In genomic region chr5:173514666-173515065, GRCh38 we compare ENCODE assay signal across 22 cellular contexts.
"Had no signal": no experiment of that assay in that cellular context is flagged by ENCODE, and none has a peak within 500 bp of the region (broad histone marks: within the 10 kb centered on the region; RNA-seq: fewer than 3 reads in every experiment).

No MANE protein-coding gene starts in this region.

- H3K27ac ChIP-seq: gastrocnemius medialis, heart right ventricle, thoracic aorta, upper lobe of right lung had no signal

- H3K4me3 Mint-ChIP-seq: activated CD8-positive, alpha-beta T cell treated with anti-CD3 and anti-CD28 coated beads for 36 hours; activated naive CD4-positive, alpha-beta T cell treated with anti-CD3 and anti-CD28 coated beads, Interleukin-2, amount 10 ng/mL, durations not matched to agents 7 days and 5 days; activated naive CD8-positive, alpha-beta T cell treated with anti-CD3 and anti-CD28 coated beads, Interleukin-2, amount 50 U/mL, for 24 hours; activated T-helper 17 cell treated with anti-CD3 and anti-CD28 coated beads, Interleukin-2, amount 50 U/mL, for 72 hours; immature natural killer cell; naive thymus-derived CD8-positive, alpha-beta T cell; stimulated activated naive B cell treated with anti-CD40 and anti-IgM and Interleukin-4, amounts not matched to agents 10 μg/mL and 1 μg/mL and 100 μg/mL, for 72 hours had no signal

- H3K4me1 ChIP-seq: heart right ventricle, upper lobe of right lung had no signal

- H3K27ac Mint-ChIP-seq: activated CD8-positive, alpha-beta T cell treated with anti-CD3 and anti-CD28 coated beads for 36 hours; activated naive CD4-positive, alpha-beta T cell treated with anti-CD3 and anti-CD28 coated beads, Interleukin-2, amount 10 ng/mL, durations not matched to agents 7 days and 5 days; activated naive CD8-positive, alpha-beta T cell treated with anti-CD3 and anti-CD28 coated beads, Interleukin-2, amount 50 U/mL, for 24 hours; activated T-helper 17 cell treated with anti-CD3 and anti-CD28 coated beads, Interleukin-2, amount 50 U/mL, for 72 hours; immature natural killer cell; naive thymus-derived CD8-positive, alpha-beta T cell; stimulated activated naive B cell treated with anti-CD40 and anti-IgM and Interleukin-4, amounts not matched to agents 10 μg/mL and 1 μg/mL and 100 μg/mL, for 72 hours had no signal

- H3K36me3 ChIP-seq: gastrocnemius medialis, heart right ventricle, thoracic aorta, upper lobe of right lung had no signal

- H3K36me3 Mint-ChIP-seq: activated naive CD4-positive, alpha-beta T cell treated with anti-CD3 and anti-CD28 coated beads, Interleukin-2, amount 10 ng/mL, durations not matched to agents 7 days and 5 days; immature natural killer cell; stimulated activated naive B cell treated with anti-CD40 and anti-IgM and Interleukin-4, amounts not matched to agents 10 μg/mL and 1 μg/mL and 100 μg/mL, for 72 hours had no signal

- H3K9me3 ChIP-seq: gastrocnemius medialis, thoracic aorta, upper lobe of right lung had no signal

- ATAC-seq: activated CD8-positive, alpha-beta T cell treated with anti-CD3 and anti-CD28 coated beads for 36 hours; activated naive CD8-positive, alpha-beta T cell treated with anti-CD3 and anti-CD28 coated beads, Interleukin-2, amount 50 U/mL, for 24 hours; activated T-helper 17 cell treated with anti-CD3 and anti-CD28 coated beads, Interleukin-2, amount 50 U/mL, for 72 hours; heart right ventricle; left ventricle myocardium superior; naive thymus-derived CD8-positive, alpha-beta T cell; stimulated activated naive B cell treated with anti-CD40 and anti-IgM and Interleukin-4, amounts not matched to agents 10 μg/mL and 1 μg/mL and 100 μg/mL, for 72 hours; upper lobe of right lung had no signal

- DNase-seq: activated CD4-positive, alpha-beta T cell treated with anti-CD3 and anti-CD28 coated beads for 48 hours; activated CD4-positive, CD25-positive, alpha-beta regulatory T cell; activated CD8-positive, alpha-beta T cell treated with anti-CD3 and anti-CD28 coated beads for 36 hours; activated naive CD4-positive, alpha-beta T cell treated with anti-CD3 and anti-CD28 coated beads, Interleukin-2, amount 10 ng/mL, durations not matched to agents 7 days and 5 days; activated naive CD8-positive, alpha-beta T cell treated with anti-CD3 and anti-CD28 coated beads, Interleukin-2, amount 50 U/mL, for 24 hours; activated T-cell treated with anti-CD3 and anti-CD28 coated beads, Interleukin-2, amount 50 U/mL, for 1 hour; cerebellar nuclear complex; cortex of kidney; erythroblast; gastrocnemius medialis; heart right ventricle; immature natural killer cell; left ventricle myocardium superior; mesenchymal stem cell; naive thymus-derived CD8-positive, alpha-beta T cell; posterior cingulate gyrus; retina; stimulated activated naive B cell treated with anti-CD40 and anti-IgM and Interleukin-4, amounts not matched to agents 10 μg/mL and 1 μg/mL and 100 μg/mL, for 72 hours; T-helper 9 cell; upper lobe of right lung had no signal

- H3K9me3 Mint-ChIP-seq: activated naive CD4-positive, alpha-beta T cell treated with anti-CD3 and anti-CD28 coated beads, Interleukin-2, amount 10 ng/mL, durations not matched to agents 7 days and 5 days; activated T-helper 17 cell treated with anti-CD3 and anti-CD28 coated beads, Interleukin-2, amount 50 U/mL, for 72 hours had no signal

- H3K27me3 ChIP-seq: gastrocnemius medialis had no signal

- H3K4me1 Mint-ChIP-seq: activated naive CD4-positive, alpha-beta T cell treated with anti-CD3 and anti-CD28 coated beads, Interleukin-2, amount 10 ng/mL, durations not matched to agents 7 days and 5 days; activated naive CD8-positive, alpha-beta T cell treated with anti-CD3 and anti-CD28 coated beads, Interleukin-2, amount 50 U/mL, for 24 hours; activated T-helper 17 cell treated with anti-CD3 and anti-CD28 coated beads, Interleukin-2, amount 50 U/mL, for 72 hours; immature natural killer cell; naive thymus-derived CD8-positive, alpha-beta T cell; stimulated activated naive B cell treated with anti-CD40 and anti-IgM and Interleukin-4, amounts not matched to agents 10 μg/mL and 1 μg/mL and 100 μg/mL, for 72 hours had no signal

- H3K4me3 ChIP-seq: gastrocnemius medialis, heart right ventricle, thoracic aorta, upper lobe of right lung had no signal
